9 cellular contexts compared by ENCODE assay signal in genomic region chr22:29315286-29316195, GRCh38. TPM values are rescaled to one million over a fixed set of nuclear protein-coding genes. Genes with fewer than 3 reads are reported as not detected.
DNase-seq lines count a peak whose midpoint lies in the region; ATAC-seq and TF ChIP-seq lines count a peak whose summit lies in the region.
"Had no signal": no experiment of that assay in that cellular context is flagged by ENCODE, and none has a peak within 500 bp of the region (broad histone marks: within the 10 kb centered on the region; RNA-seq: fewer than 3 reads in every experiment).

RASL10A (minus strand) TSS chr22:29315697; CDS start chr22:29315246, 451 bp downstream.

- peaks cover 10% of the 10 kb centered on the region for H3K36me3 Mint-ChIP-seq in effector memory CD8-positive, alpha-beta T cell (ENCODE audit: insufficient read depth)
- no peaks in the 10 kb centered on the region for H3K36me3 Mint-ChIP-seq in osteocyte (ENCODE audit: unreplicated experiment)
- no peaks in the 10 kb centered on the region for H3K36me3 Mint-ChIP-seq in natural killer cell treated with Interleukin-12 subunit alpha and Interleukin-12 subunit beta and Interleukin-15 and Interleukin-18, amount 100 ng/mL, for 72 hours

- no peak for ATAC-seq in effector memory CD8-positive, alpha-beta T cell (replicated peaks)
- ATAC-seq in GM21526 (IDR thresholded peaks at IDR 0.05; ENCODE audit: low FRiP score, unreplicated experiment) (no peak), GM18867 (IDR thresholded peaks at IDR 0.05; ENCODE audit: unreplicated experiment) (no peak)
- ATAC-seq in natural killer cell treated with Interleukin-12 subunit alpha and Interleukin-12 subunit beta and Interleukin-15 and Interleukin-18, amount 100 ng/mL, for 72 hours: no peak

- H3K4me1 Mint-ChIP-seq in effector memory CD8-positive, alpha-beta T cell (ENCODE audit: low read depth in 2 of 2): peaks cover 13 to 22% of the 10 kb centered on the region in 2 donors
- peaks cover 21% of the 10 kb centered on the region for H3K4me1 Mint-ChIP-seq in osteocyte (ENCODE audit: unreplicated experiment)
- peaks cover 9 to 11% of the 10 kb centered on the region in 2 donors for H3K4me1 Mint-ChIP-seq in natural killer cell treated with Interleukin-12 subunit alpha and Interleukin-12 subunit beta and Interleukin-15 and Interleukin-18, amount 100 ng/mL, for 72 hours (ENCODE audit: low read depth in 2 of 2)

- DNase-seq in D341Med (ENCODE audit: low spot score) (peak; percentile 84), NCI-H146 treated with DMSO at 0.1 percent for 48 hours (lab: John Stamatoyannopoulos, UW; ENCODE audit: unreplicated experiment) (peak; percentile 0), osteocyte (ENCODE audit: extremely low spot score, unreplicated experiment) (no peak), GF-D8 (lab: John Stamatoyannopoulos, UW) (no peak)
- no peak for DNase-seq in effector memory CD8-positive, alpha-beta T cell
- no peak for DNase-seq in natural killer cell treated with Interleukin-12 subunit alpha and Interleukin-12 subunit beta and Interleukin-15 and Interleukin-18, amount 100 ng/mL, for 72 hours (ENCODE audit: low spot score)
- DNase-seq: uterus had no signal

- H3K4me3 Mint-ChIP-seq in effector memory CD8-positive, alpha-beta T cell: peak within 1 kb of the TSS; percentile 53 to 59
- H3K4me3 Mint-ChIP-seq in osteocyte (ENCODE audit: unreplicated experiment): peak within 1 kb of the TSS; percentile 56
- H3K4me3 Mint-ChIP-seq in natural killer cell treated with Interleukin-12 subunit alpha and Interleukin-12 subunit beta and Interleukin-15 and Interleukin-18, amount 100 ng/mL, for 72 hours: no peak within 1 kb of the TSS

- TF ChIP-seq CTCF in osteocyte (IDR thresholded peaks at IDR 0.05): no peak

- H3K27ac Mint-ChIP-seq in effector memory CD8-positive, alpha-beta T cell: peak within 1 kb of the TSS in 1 of 2 donors; percentile 10
- no peak within 1 kb of the TSS for H3K27ac Mint-ChIP-seq in osteocyte (ENCODE audit: unreplicated experiment)
- peak within 1 kb of the TSS in 1 of 2 donors; percentile 8 for H3K27ac Mint-ChIP-seq in natural killer cell treated with Interleukin-12 subunit alpha and Interleukin-12 subunit beta and Interleukin-15 and Interleukin-18, amount 100 ng/mL, for 72 hours

- H3K9me3 Mint-ChIP-seq in effector memory CD8-positive, alpha-beta T cell: no peaks in the 10 kb centered on the region
- no peaks in the 10 kb centered on the region for H3K9me3 Mint-ChIP-seq in osteocyte (ENCODE audit: unreplicated experiment)
- H3K9me3 Mint-ChIP-seq in natural killer cell treated with Interleukin-12 subunit alpha and Interleukin-12 subunit beta and Interleukin-15 and Interleukin-18, amount 100 ng/mL, for 72 hours: no peaks in the 10 kb centered on the region

- H3K27me3 Mint-ChIP-seq in effector memory CD8-positive, alpha-beta T cell: peaks cover 43 to 46% of the 10 kb centered on the region in 2 donors
- H3K27me3 Mint-ChIP-seq in osteocyte (ENCODE audit: unreplicated experiment): peaks cover 25% of the 10 kb centered on the region
- H3K27me3 Mint-ChIP-seq in natural killer cell treated with Interleukin-12 subunit alpha and Interleukin-12 subunit beta and Interleukin-15 and Interleukin-18, amount 100 ng/mL, for 72 hours: peaks cover 27 to 30% of the 10 kb centered on the region in 2 donors

RNA-seq across cellular contexts. Expression of gene RASL10A, which starts in this region (rescaled TPM):
- not detected in 2 replicates for total RNA-seq in osteocyte
- total RNA-seq in natural killer cell treated with Interleukin-12 subunit alpha and Interleukin-12 subunit beta and Interleukin-15 and Interleukin-18, amount 100 ng/mL, for 72 hours: 1 to 10 TPM; 2.0 TPM

Comparison
In these comparisons a context has a peak if more than half of its experiments do, and no peak if none do; other contexts are left out.
1. DNase-seq: peak in D341Med (single experiment) and NCI-H146 treated with DMSO at 0.1 percent for 48 hours (single experiment); none in effector memory CD8-positive, alpha-beta T cell (0 of 3), osteocyte (single experiment), GF-D8 (single experiment) and natural killer cell treated with Interleukin-12 subunit alpha and Interleukin-12 subunit beta and Interleukin-15 and Interleukin-18, amount 100 ng/mL, for 72 hours (single experiment).